Comparison of ENCODE assay signal across 16 cellular contexts in the genomic region with DNA sequence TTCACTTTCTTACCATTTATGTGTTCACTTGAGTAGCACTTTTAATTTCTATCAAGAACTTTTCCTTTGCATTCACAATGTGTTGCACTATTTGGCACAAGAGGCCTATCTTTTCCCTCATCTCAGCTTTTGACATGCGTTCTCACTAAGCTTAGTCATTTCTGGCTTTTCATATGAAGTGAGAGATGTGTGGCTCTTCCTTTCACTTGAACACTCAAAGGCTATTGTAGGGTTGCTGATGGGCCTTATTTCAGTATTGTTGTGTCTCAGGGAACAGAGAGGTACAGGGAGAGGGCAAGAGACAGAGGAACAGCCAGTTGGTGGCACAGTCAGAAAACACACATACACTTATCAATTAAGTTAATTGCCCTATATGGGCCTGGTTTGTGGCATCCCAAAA.
DNase-seq lines count a peak whose midpoint lies in the region; ATAC-seq and TF ChIP-seq lines count a peak whose summit lies in the region.
"Had no signal": no experiment of that assay in that cellular context is flagged by ENCODE, and none has a peak within 500 bp of the region (broad histone marks: within the 10 kb centered on the region; RNA-seq: fewer than 3 reads in every experiment).

No MANE protein-coding gene starts in this region.

- H3K9me3 ChIP-seq in vagina, result no peaks in the 10 kb centered on the region
- H3K9me3 ChIP-seq: suprapubic skin had no signal

- TF ChIP-seq POLR2A in vagina (IDR thresholded peaks at IDR 0.05), result no peak

- H3K27me3 ChIP-seq in vagina, result no peaks in the 10 kb centered on the region
- H3K27me3 ChIP-seq: suprapubic skin had no signal

- no peak overlapping the region for H3K4me3 ChIP-seq in vagina
- H3K4me3 ChIP-seq: left ventricle myocardium inferior, suprapubic skin had no signal

- H3K27ac Mint-ChIP-seq in activated naive CD4-positive, alpha-beta T cell treated with anti-CD3 and anti-CD28 coated beads, Interleukin-2, amount 50 U/mL, for 72 hours, result no peak overlapping the region
- H3K27ac Mint-ChIP-seq: activated naive CD4-positive, alpha-beta T cell treated with anti-CD3 and anti-CD28 coated beads, Interleukin-2, amount 50 U/mL, for 24 hours; dendritic cell treated with granulocyte-macrophage colony-stimulating factor and Interleukin-4, amounts not matched to agents 40 ng/mL and 50 ng/mL, for 4 days had no signal

- H3K36me3 Mint-ChIP-seq in activated naive CD4-positive, alpha-beta T cell treated with anti-CD3 and anti-CD28 coated beads, Interleukin-2, amount 50 U/mL, for 72 hours, result no peaks in the 10 kb centered on the region

- ATAC-seq in activated naive CD4-positive, alpha-beta T cell treated with anti-CD3 and anti-CD28 coated beads, Interleukin-2, amount 50 U/mL, for 72 hours, result peak; percentile 75 to 96
- ATAC-seq in GM21717 (IDR thresholded peaks at IDR 0.05; ENCODE audit: unreplicated experiment) (peak; percentile 98), HG03135 (IDR thresholded peaks at IDR 0.05; ENCODE audit: unreplicated experiment) (peak; percentile 93)

- no peak overlapping the region for H3K27ac ChIP-seq in vagina
- H3K27ac ChIP-seq: left ventricle myocardium inferior, suprapubic skin, VCaP had no signal

- no peaks in the 10 kb centered on the region for H3K4me1 ChIP-seq in vagina
- H3K4me1 ChIP-seq: left ventricle myocardium inferior, suprapubic skin had no signal

- no peak for TF ChIP-seq CTCF in vagina (IDR thresholded peaks at IDR 0.05)

- no peaks in the 10 kb centered on the region for H3K36me3 ChIP-seq in vagina
- H3K36me3 ChIP-seq: left ventricle myocardium inferior, suprapubic skin had no signal

- H3K9me3 Mint-ChIP-seq in activated naive CD4-positive, alpha-beta T cell treated with anti-CD3 and anti-CD28 coated beads, Interleukin-2, amount 50 U/mL, for 72 hours, result no peaks in the 10 kb centered on the region
- H3K9me3 Mint-ChIP-seq: activated naive CD4-positive, alpha-beta T cell treated with anti-CD3 and anti-CD28 coated beads, Interleukin-2, amount 50 U/mL, for 24 hours; dendritic cell treated with granulocyte-macrophage colony-stimulating factor and Interleukin-4, amounts not matched to agents 40 ng/mL and 50 ng/mL, for 4 days had no signal

- DNase-seq in activated naive CD4-positive, alpha-beta T cell treated with anti-CD3 and anti-CD28 coated beads, Interleukin-2, amount 50 U/mL, for 72 hours (ENCODE audit: low spot score in 2 of 2), result no peak
- no peak for DNase-seq in activated naive CD4-positive, alpha-beta T cell treated with Interleukin-2 at 50 U/mL for 16 hours
- no peak for DNase-seq in amygdala (lab: John Stamatoyannopoulos, UW)
- DNase-seq in globus pallidus (ENCODE audit: low spot score), result no peak
- no peak for DNase-seq in amniotic stem cell (lab: John Stamatoyannopoulos, UW)
- DNase-seq in vagina (ENCODE audit: extremely low spot score in 2 of 2), result no peak
- DNase-seq: foreskin melanocyte, left ventricle myocardium inferior, nucleus accumbens, SHP77 had no signal

- intact Hi-C loops in vagina (cut with DNase I), result no loop called here
